22 cellular contexts compared by ENCODE assay signal in the genomic region with DNA sequence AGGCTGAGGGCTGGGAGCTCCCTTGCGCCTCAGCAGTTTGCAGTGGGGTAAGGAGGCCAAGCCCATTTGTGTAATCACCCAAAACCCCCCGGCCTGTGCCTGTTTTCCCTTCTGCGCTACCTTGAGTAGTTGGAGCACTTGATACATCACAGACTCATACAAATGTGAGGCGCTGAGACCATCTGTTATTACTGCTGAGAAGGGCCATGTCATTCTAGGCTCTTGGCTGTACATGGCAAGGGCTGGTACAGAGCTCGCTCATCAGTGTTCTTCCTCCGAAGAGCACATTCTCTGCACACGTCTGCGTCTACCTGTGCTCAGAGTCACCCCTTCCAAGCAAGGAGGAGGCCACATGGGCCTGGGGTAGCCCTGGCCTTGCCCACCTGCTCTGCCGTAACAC.
"Had no signal": no experiment of that assay in that cellular context is flagged by ENCODE, and none has a peak within 500 bp of the region (broad histone marks: within the 10 kb centered on the region; RNA-seq: fewer than 3 reads in every experiment).

No MANE protein-coding gene starts in this region.

- H3K36me3 Mint-ChIP-seq: activated naive CD8-positive, alpha-beta T cell treated with anti-CD3 and anti-CD28 coated beads, Interleukin-2, amount 10 ng/mL, durations not matched to agents 7 days and 5 days had no signal

- H3K4me1 Mint-ChIP-seq: activated CD4-positive, alpha-beta memory T cell treated with anti-CD3 and anti-CD28 coated beads, Interleukin-2, amount 10 ng/mL, durations not matched to agents 7 days and 5 days; activated naive CD8-positive, alpha-beta T cell treated with anti-CD3 and anti-CD28 coated beads, Interleukin-2, amount 10 ng/mL, durations not matched to agents 7 days and 5 days; neural crest cell had no signal

- H3K4me3 Mint-ChIP-seq: activated CD4-positive, alpha-beta memory T cell treated with anti-CD3 and anti-CD28 coated beads, Interleukin-2, amount 10 ng/mL, durations not matched to agents 7 days and 5 days; activated CD4-positive, alpha-beta T cell treated with anti-CD3 and anti-CD28 coated beads, Interleukin-2, amount 10 ng/mL, durations not matched to agents 24 days and 14 days; activated naive CD8-positive, alpha-beta T cell treated with anti-CD3 and anti-CD28 coated beads, Interleukin-2, amount 10 ng/mL, durations not matched to agents 7 days and 5 days; memory B cell; naive thymus-derived CD4-positive, alpha-beta T cell; neural crest cell; stimulated activated memory B cell treated with anti-CD40 and anti-IgM and Interleukin-4, amounts not matched to agents 10 μg/mL and 1 μg/mL and 100 μg/mL, for 72 hours; stimulated activated naive CD8-positive, alpha-beta T cell treated with anti-CD3 and anti-CD28 coated beads, Interleukin-15, amount 100 ng/mL, for 72 hours; T-helper 17 cell had no signal

- H3K27ac Mint-ChIP-seq: activated CD4-positive, alpha-beta memory T cell treated with anti-CD3 and anti-CD28 coated beads, Interleukin-2, amount 10 ng/mL, durations not matched to agents 7 days and 5 days; activated naive CD8-positive, alpha-beta T cell treated with anti-CD3 and anti-CD28 coated beads, Interleukin-2, amount 10 ng/mL, durations not matched to agents 7 days and 5 days; memory B cell; stimulated activated memory B cell treated with anti-CD40 and anti-IgM and Interleukin-4, amounts not matched to agents 10 μg/mL and 1 μg/mL and 100 μg/mL, for 72 hours; T-helper 17 cell had no signal

- H3K9me3 Mint-ChIP-seq: activated CD4-positive, alpha-beta memory T cell treated with anti-CD3 and anti-CD28 coated beads, Interleukin-2, amount 10 ng/mL, durations not matched to agents 7 days and 5 days; activated CD4-positive, alpha-beta T cell treated with anti-CD3 and anti-CD28 coated beads, Interleukin-2, amount 10 ng/mL, durations not matched to agents 24 days and 14 days; activated naive CD8-positive, alpha-beta T cell treated with anti-CD3 and anti-CD28 coated beads, Interleukin-2, amount 10 ng/mL, durations not matched to agents 7 days and 5 days; memory B cell; naive thymus-derived CD4-positive, alpha-beta T cell; neural crest cell; stimulated activated memory B cell treated with anti-CD40 and anti-IgM and Interleukin-4, amounts not matched to agents 10 μg/mL and 1 μg/mL and 100 μg/mL, for 72 hours; stimulated activated naive CD8-positive, alpha-beta T cell treated with anti-CD3 and anti-CD28 coated beads, Interleukin-15, amount 100 ng/mL, for 72 hours had no signal

- DNase-seq: activated CD4-positive, alpha-beta memory T cell treated with anti-CD3 and anti-CD28 coated beads, Interleukin-2, amount 10 ng/mL, durations not matched to agents 7 days and 5 days; activated CD4-positive, alpha-beta T cell treated with anti-CD3 and anti-CD28 coated beads, Interleukin-2, amount 10 ng/mL, durations not matched to agents 24 days and 14 days; activated naive CD4-positive, alpha-beta T cell; activated naive CD8-positive, alpha-beta T cell treated with anti-CD3 and anti-CD28 coated beads, Interleukin-2, amount 10 ng/mL, durations not matched to agents 7 days and 5 days; amniotic stem cell; dermis blood vessel endothelial cell; effector CD4-positive, alpha-beta T cell; kidney glomerular epithelial cell; midbrain; occipital lobe; psoas muscle; sigmoid colon; small intestine; T-helper 17 cell; T1000; WERI-Rb-1 had no signal

- H3K27me3 Mint-ChIP-seq: activated CD4-positive, alpha-beta memory T cell treated with anti-CD3 and anti-CD28 coated beads, Interleukin-2, amount 10 ng/mL, durations not matched to agents 7 days and 5 days; activated CD4-positive, alpha-beta T cell treated with anti-CD3 and anti-CD28 coated beads, Interleukin-2, amount 10 ng/mL, durations not matched to agents 24 days and 14 days; memory B cell; naive thymus-derived CD4-positive, alpha-beta T cell; T-helper 17 cell had no signal

- ATAC-seq: left lobe of liver; naive thymus-derived CD4-positive, alpha-beta T cell; psoas muscle; stimulated activated memory B cell treated with anti-CD40 and anti-IgM and Interleukin-4, amounts not matched to agents 10 μg/mL and 1 μg/mL and 100 μg/mL, for 72 hours; T-helper 17 cell had no signal
